In the genomic region with DNA sequence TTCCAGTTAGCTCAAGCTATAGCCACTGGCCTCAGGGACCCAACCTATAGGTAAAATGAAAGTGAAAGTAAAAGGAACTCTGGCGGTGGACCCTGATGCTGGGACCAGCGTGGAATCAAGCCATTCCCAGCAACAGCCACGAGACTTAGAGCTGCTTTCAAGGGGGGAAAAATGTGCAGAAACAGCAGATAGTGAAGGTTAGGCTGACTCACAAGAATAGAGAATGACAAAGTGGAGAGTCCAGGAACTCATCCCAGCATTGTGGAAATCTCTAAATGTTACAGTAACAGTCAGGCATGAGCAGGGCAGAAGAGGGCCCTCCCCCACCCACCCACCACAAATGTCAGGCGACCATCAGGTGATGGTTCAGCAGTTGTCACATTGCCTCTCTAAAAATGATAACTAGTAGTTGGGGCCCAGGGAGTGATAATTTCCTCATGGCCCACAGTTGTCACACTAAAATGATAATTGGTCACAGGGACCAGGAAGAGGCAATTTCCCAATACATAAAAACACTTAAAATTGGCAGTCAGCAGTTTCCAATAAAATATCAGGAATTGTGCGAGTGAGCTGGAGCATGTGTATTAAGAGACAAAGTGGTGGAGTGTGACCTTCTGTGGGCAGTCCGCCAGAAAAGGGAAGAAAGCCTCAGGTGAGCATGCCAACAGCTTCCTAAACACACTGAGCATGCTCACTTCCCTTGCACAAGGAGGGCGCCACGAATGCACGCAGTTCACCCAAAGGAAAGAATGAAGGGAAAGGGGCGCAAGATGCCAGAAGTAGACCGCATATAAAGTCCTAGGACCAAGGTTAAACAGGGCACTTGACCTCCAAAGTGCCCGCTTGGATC, we compare ENCODE assay signal across 8 cellular contexts.
DNase-seq lines count a peak whose midpoint lies in the region; ATAC-seq, FAIRE-seq and TF ChIP-seq lines count a peak whose summit lies in the region.

No MANE protein-coding gene starts in this region.

- POLR2A ChIA-PET in activated CD4-positive, alpha-beta T cell treated with anti-CD3 and anti-CD28 coated beads for 36 hours (lab: Charles Lee): no interaction called here

- H3K4me2 ChIP-seq in astrocyte (ENCODE audit: low read length): peak overlapping the region; percentile 53

- no peaks in the 10 kb centered on the region for H3K27me3 ChIP-seq in astrocyte (ENCODE audit: insufficient read depth, low read length)

- no peak overlapping the region for H3K27ac Mint-ChIP-seq in activated CD4-positive, alpha-beta T cell treated with anti-CD3 and anti-CD28 coated beads for 36 hours
- peak overlapping the region; percentile 56 for H3K27ac Mint-ChIP-seq in astrocyte (ENCODE audit: unreplicated experiment)

- no peaks in the 10 kb centered on the region for H3K27me3 Mint-ChIP-seq in activated CD4-positive, alpha-beta T cell treated with anti-CD3 and anti-CD28 coated beads for 36 hours
- H3K27me3 Mint-ChIP-seq in astrocyte (ENCODE audit: low read depth, unreplicated experiment): no peaks in the 10 kb centered on the region

- H3K4me3 Mint-ChIP-seq in activated CD4-positive, alpha-beta T cell treated with anti-CD3 and anti-CD28 coated beads for 36 hours: peak overlapping the region; percentile 45
- peak overlapping the region; percentile 70 for H3K4me3 Mint-ChIP-seq in astrocyte (ENCODE audit: unreplicated experiment)

- no peak for DNase-seq in activated CD4-positive, alpha-beta T cell treated with anti-CD3 and anti-CD28 coated beads for 36 hours
- no peak for DNase-seq in activated CD4-positive, alpha-beta T cell treated with anti-CD3 and anti-CD28 coated beads for 48 hours
- DNase-seq in NCI-H1105 (lab: John Stamatoyannopoulos, UW) (peak; percentile 28), astrocyte (ENCODE audit: low read depth) (peak; percentile 22), mucosa of descending colon (peak in 1 of 3 donors; percentile 12), cortex of kidney (lab: John Stamatoyannopoulos, UW) (no peak), NCI-H2171 treated with DMSO at 0.1 percent for 48 hours (lab: John Stamatoyannopoulos, UW) (no peak)

- H3K27ac ChIP-seq in astrocyte (ENCODE audit: low read depth, low read length): no peak overlapping the region

- H3K4me1 Mint-ChIP-seq in activated CD4-positive, alpha-beta T cell treated with anti-CD3 and anti-CD28 coated beads for 36 hours: peaks cover 18% of the 10 kb centered on the region
- peaks cover 12% of the 10 kb centered on the region for H3K4me1 Mint-ChIP-seq in astrocyte (ENCODE audit: low read depth, unreplicated experiment)

- no peak for FAIRE-seq in astrocyte (lab: Jason Lieb, UNC)

- H3K36me3 Mint-ChIP-seq in activated CD4-positive, alpha-beta T cell treated with anti-CD3 and anti-CD28 coated beads for 36 hours (ENCODE audit: low read depth): no peaks in the 10 kb centered on the region
- H3K36me3 Mint-ChIP-seq in astrocyte (ENCODE audit: low read depth, unreplicated experiment): no peaks in the 10 kb centered on the region

- no peak overlapping the region for H3K4me3 ChIP-seq in astrocyte (ENCODE audit: insufficient read depth, low read depth, low read length)
- H3K4me3 ChIP-seq in mucosa of descending colon: no peak overlapping the region

- H3K36me3 ChIP-seq in astrocyte (ENCODE audit: insufficient read depth, low read length) (no peaks in the 10 kb centered on the region), mucosa of descending colon (ENCODE audit: low read depth) (no peaks in the 10 kb centered on the region)

- peak; percentile 43 for ATAC-seq in activated CD4-positive, alpha-beta T cell treated with anti-CD3 and anti-CD28 coated beads for 36 hours
- ATAC-seq in mucosa of descending colon: peak; percentile 73
- no peak for ATAC-seq in HG02571 (IDR thresholded peaks at IDR 0.05; ENCODE audit: unreplicated experiment)

- no peak overlapping the region for H2AFZ ChIP-seq in astrocyte (ENCODE audit: low read depth, low read length)

- H3K4me1 ChIP-seq in astrocyte (ENCODE audit: insufficient read depth, low read length) (no peaks in the 10 kb centered on the region), mucosa of descending colon (ENCODE audit: low read depth) (peaks cover 6% of the 10 kb centered on the region)

- H4K20me1 ChIP-seq in astrocyte (ENCODE audit: insufficient read depth, low read length): no peaks in the 10 kb centered on the region

- H3K9me3 ChIP-seq in astrocyte (ENCODE audit: insufficient read depth, low read depth, low read length) (no peaks in the 10 kb centered on the region), mucosa of descending colon (no peaks in the 10 kb centered on the region)

- intact Hi-C loops in activated CD4-positive, alpha-beta T cell treated with anti-CD3 and anti-CD28 coated beads for 36 hours (cut with DNase I, micrococcal nuclease): no loop called here
- intact Hi-C loops in mucosa of descending colon (cut with DNase I, micrococcal nuclease): no loop called here

- H3K9me3 Mint-ChIP-seq in activated CD4-positive, alpha-beta T cell treated with anti-CD3 and anti-CD28 coated beads for 36 hours (ENCODE audit: low read depth): no peaks in the 10 kb centered on the region
- H3K9me3 Mint-ChIP-seq in astrocyte (ENCODE audit: unreplicated experiment): no peaks in the 10 kb centered on the region

- no peaks in the 10 kb centered on the region for H3K79me2 ChIP-seq in astrocyte (ENCODE audit: insufficient read depth, low read length)

- CTCF ChIA-PET in activated CD4-positive, alpha-beta T cell treated with anti-CD3 and anti-CD28 coated beads for 36 hours (lab: Charles Lee): no interaction called here

- TF ChIP-seq CTCF in astrocyte (IDR thresholded peaks at IDR 0.05; ENCODE audit: insufficient read depth, low read depth, low read length) (no peak), mucosa of descending colon (IDR thresholded peaks at IDR 0.05) (no peak)

- no peak overlapping the region for H3K9ac ChIP-seq in astrocyte (ENCODE audit: low read length)

Comparison
In these comparisons a context has a peak if more than half of its experiments do, and no peak if none do; other contexts are left out.
1. DNase-seq: peak in NCI-H1105 (single experiment) and astrocyte (single experiment); none in activated CD4-positive, alpha-beta T cell treated with anti-CD3 and anti-CD28 coated beads for 36 hours (single experiment), activated CD4-positive, alpha-beta T cell treated with anti-CD3 and anti-CD28 coated beads for 48 hours (single experiment), cortex of kidney (single experiment) and NCI-H2171 treated with DMSO at 0.1 percent for 48 hours (single experiment).